ENCODE assay signal across 19 cellular contexts in the genomic region with DNA sequence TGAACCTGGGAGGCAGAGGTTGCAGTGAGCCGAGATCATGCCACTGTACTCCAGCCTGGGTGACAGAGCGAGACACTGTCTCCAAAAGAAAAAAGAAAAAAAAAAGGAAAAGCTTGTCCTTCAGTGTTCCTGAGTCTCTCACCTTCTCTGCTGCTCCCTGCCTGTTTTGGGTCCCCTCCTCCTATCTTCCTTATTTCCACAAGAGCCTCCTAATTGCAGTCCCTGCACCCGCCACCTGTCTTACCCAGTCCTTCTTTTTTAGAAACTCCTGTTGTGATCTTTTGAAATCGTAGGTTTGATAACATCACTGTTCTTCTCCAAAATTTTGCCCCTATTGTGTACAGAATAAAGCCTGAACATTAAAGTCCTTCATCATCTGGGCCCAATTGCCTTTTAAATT.
DNase-seq lines count a peak whose midpoint lies in the region; ATAC-seq, FAIRE-seq and TF ChIP-seq lines count a peak whose summit lies in the region.
"Had no signal": no experiment of that assay in that cellular context is flagged by ENCODE, and none has a peak within 500 bp of the region (broad histone marks: within the 10 kb centered on the region; RNA-seq: fewer than 3 reads in every experiment).

No MANE protein-coding gene starts in this region.

- DNase-seq in NCI-H2171 treated with DMSO at 0.1 percent for 48 hours (lab: John Stamatoyannopoulos, UW), result peak; percentile 1
- no peak for DNase-seq in NCI-H2171 (lab: John Stamatoyannopoulos, UW)
- DNase-seq in H1 (ENCODE audit: low read depth in 1 of 2, low spot score in 2 of 2), result no peak
- DNase-seq in neural crest cell (ENCODE audit: low read depth, low spot score), result no peak
- DNase-seq in NCI-H1105 treated with DMSO at 0.1 percent for 48 hours (lab: John Stamatoyannopoulos, UW), result no peak
- DNase-seq in MV-4-11 (lab: John Stamatoyannopoulos, UW), result no peak
- DNase-seq: AML-193; Caco-2; CD4-positive, alpha-beta T cell; GM23248 had no signal

- no peak overlapping the region for H3K14ac ChIP-seq in H1 (ENCODE audit: insufficient read length)

- H2BK5ac ChIP-seq in H1 (ENCODE audit: low read depth, low read length), result no peak overlapping the region

- no peaks in the 10 kb centered on the region for H3K36me3 ChIP-seq in H1 (ENCODE audit: control insufficient read depth in 2 of 4, insufficient read depth in 4 of 4, low read length in 3 of 4)
- H3K36me3 ChIP-seq: HAP-1 had no signal

- no peak overlapping the region for H3K56ac ChIP-seq in H1 (replicated peaks; ENCODE audit: insufficient read length, low read depth, low read length)

- no peak overlapping the region for H3K27ac ChIP-seq in H1 (ENCODE audit: low read depth, low read length)
- H3K27ac ChIP-seq: 22Rv1, A549, C4-2B, GM23248 had no signal

- TF ChIP-seq POLR2A in H1 (IDR thresholded peaks at IDR 0.05; ENCODE audit: control extremely low read depth in 1 of 2, low read depth in 2 of 2, low read length in 2 of 2), result no peak

- POLR2A ChIA-PET in H1 (lab: Charles Lee; ENCODE audit: partially characterized antibody), result no interaction called here

- no peaks in the 10 kb centered on the region for H3K27me3 ChIP-seq in H1 (replicated peaks in 1 of 4; ENCODE audit: control insufficient read depth in 3 of 4, extremely low read depth in 1 of 4, insufficient read depth in 3 of 4, low read length in 3 of 4)

- no peak overlapping the region for H3K18ac ChIP-seq in H1 (ENCODE audit: extremely low read depth, low read length)

- TF ChIP-seq CTCF in H1 (IDR thresholded peaks at IDR 0.05; ENCODE audit: control extremely low read depth in 1 of 3, insufficient read depth in 1 of 3, low read depth in 1 of 3, low read length in 3 of 3) (peak in 1 of 3 experiments; percentile 23; a peak in 1 of 4 replicates), neural crest cell (conservative IDR thresholded peaks at IDR 0.05) (no peak)

- H3K9me3 ChIP-seq in H1 (ENCODE audit: insufficient read depth in 2 of 2, low read depth in 1 of 2, low read length in 1 of 2), result no peaks in the 10 kb centered on the region
- H3K9me3 ChIP-seq: A549, Caco-2, HAP-1 had no signal

- H3K4me1 Mint-ChIP-seq in neural crest cell, result peaks cover 18% of the 10 kb centered on the region

- H2BK12ac ChIP-seq in H1 (ENCODE audit: low read depth, low read length), result no peak overlapping the region

- no peak for TF ChIP-seq EP300 in H1 (IDR thresholded peaks at IDR 0.05; ENCODE audit: borderline replicate concordance in 1 of 2, low read depth in 2 of 2, low read length in 2 of 2)

- no peak overlapping the region for H2BK15ac ChIP-seq in H1 (ENCODE audit: low read length)

- H3K36me3 Mint-ChIP-seq in neural crest cell (ENCODE audit: low read depth), result no peaks in the 10 kb centered on the region

- ATAC-seq in GM21367 (IDR thresholded peaks at IDR 0.05; ENCODE audit: unreplicated experiment), result no peak
- ATAC-seq: A549 had no signal

- no peak overlapping the region for H3K9ac ChIP-seq in H1 (replicated peaks in 1 of 4; ENCODE audit: extremely low read depth in 1 of 4, low read depth in 3 of 4, low read length in 3 of 4)
- H3K9ac ChIP-seq: GM23248 had no signal

- no peak overlapping the region for H2AK5ac ChIP-seq in H1 (ENCODE audit: low read depth, low read length)

- H3K4me3 Mint-ChIP-seq in neural crest cell, result no peak overlapping the region
- H3K4me3 Mint-ChIP-seq: CD4-positive, alpha-beta T cell had no signal

- H2BK120ac ChIP-seq in H1 (replicated peaks; ENCODE audit: low read depth, low read length), result no peak overlapping the region

- peaks cover 0 to 3% (median under 1%) of the 10 kb centered on the region in 4 experiments; a peak in 1 of 7 replicates for H3K4me1 ChIP-seq in H1 (replicated peaks in 1 of 4; ENCODE audit: control insufficient read depth in 3 of 4, insufficient read depth in 4 of 4, low read length in 3 of 4)
- H3K4me1 ChIP-seq: A549, Caco-2, HAP-1 had no signal

- no peaks in the 10 kb centered on the region for H3K79me1 ChIP-seq in H1 (ENCODE audit: low read depth, low read length)

- no peak overlapping the region for H4K5ac ChIP-seq in H1 (ENCODE audit: insufficient read length, low read depth, low read length)

- H4K91ac ChIP-seq in H1 (replicated peaks; ENCODE audit: insufficient read length, low read length), result no peak overlapping the region

- H3K9me3 Mint-ChIP-seq in neural crest cell, result no peaks in the 10 kb centered on the region
- H3K9me3 Mint-ChIP-seq: CD4-positive, alpha-beta T cell had no signal

- H3K4me2 ChIP-seq in H1 (ENCODE audit: insufficient read depth in 1 of 2, low read depth in 2 of 2, low read length in 2 of 2), result no peak overlapping the region
- H3K4me2 ChIP-seq: A549 had no signal

- WGBS in H1 (ENCODE audit: extremely low coverage in 1 of 2, insufficient coverage in 1 of 2, insufficient read length in 1 of 2, insufficient replicate concordance in 2 of 2, low coverage in 1 of 2, low lambda C conversion rate in 2 of 2, missing lambda C conversion rate in 1 of 2), 2 experiments, result 86% methylated on average over 3 of the region's 4 CpGs; no CpG with 5 or more reads in 1 of the 2 experiments

- no peak overlapping the region for H3K23ac ChIP-seq in H1 (ENCODE audit: insufficient read length)

- peak overlapping the region; percentile 0 for H3K27ac Mint-ChIP-seq in neural crest cell (ENCODE audit: unreplicated experiment)
- H3K27ac Mint-ChIP-seq: CD4-positive, alpha-beta T cell had no signal

- no peak overlapping the region for H2BK20ac ChIP-seq in H1 (ENCODE audit: low read length)

- no peaks in the 10 kb centered on the region for H3K79me2 ChIP-seq in H1 (ENCODE audit: control insufficient read depth in 1 of 2, insufficient read depth in 2 of 2, low read length in 2 of 2)

- no peaks in the 10 kb centered on the region for H3K27me3 Mint-ChIP-seq in neural crest cell (ENCODE audit: low read depth)

- H3K4me3 ChIP-seq in H1 (ENCODE audit: extremely low read depth in 1 of 4, insufficient read depth in 2 of 4, low read depth in 3 of 4, low read length in 4 of 4), result no peak overlapping the region
- H3K4me3 ChIP-seq: A549, GM23248, HAP-1 had no signal

- no peak overlapping the region for H2AFZ ChIP-seq in H1 (ENCODE audit: low read length)
- H2AFZ ChIP-seq: GM23248 had no signal

- H4K20me1 ChIP-seq in H1 (replicated peaks in 1 of 2; ENCODE audit: control insufficient read depth in 1 of 2, insufficient read depth in 2 of 2, low read length in 2 of 2), result no peaks in the 10 kb centered on the region

- H3K23me2 ChIP-seq in H1 (ENCODE audit: low read depth, low read length), result no peaks in the 10 kb centered on the region

- no peak overlapping the region for H4K8ac ChIP-seq in H1 (ENCODE audit: extremely low read depth, insufficient read depth, low read length)

- H3K4ac ChIP-seq in H1 (replicated peaks; ENCODE audit: insufficient read length, low read depth, low read length), result no peak overlapping the region

- TF ChIP-seq RAD21 in H1 (IDR thresholded peaks at IDR 0.05 in 1 of 2, conservative IDR thresholded peaks at IDR 0.05 in 1 of 2; ENCODE audit: low read depth in 2 of 2, low read length in 2 of 2), result peak; percentile 26 to 32; a peak in 2 of 4 replicates

- no peak for FAIRE-seq in H1 (lab: Jason Lieb, UNC)
- FAIRE-seq: A549, D721Med, G401.6, GM12891, GM19239 had no signal

- CTCF ChIA-PET in H1 (lab: Charles Lee; ENCODE audit: partially characterized antibody), result interaction anchor here (0.7 to 9.6 kb wide), 21 partner anchors 9 to 1215 kb away, joined by 3 to 217 read pairs (median 6); no protein-coding TSS in a partner anchor

TF ChIP-seq in H1, 55 proteins besides CTCF, POLR2A, EP300 and RAD21:
- TF ChIP-seq TCF12 (IDR thresholded peaks at IDR 0.05; ENCODE audit: low read depth, low read length) (no peak), NRF1 (IDR thresholded peaks at IDR 0.05; ENCODE audit: low read depth, low read length) (no peak), YY1 (IDR thresholded peaks at IDR 0.05; ENCODE audit: low read depth, low read length) (no peak), SIN3A (conservative IDR thresholded peaks at IDR 0.05 in 1 of 2, IDR thresholded peaks at IDR 0.05 in 1 of 2; ENCODE audit: low read depth in 1 of 2, low read length in 2 of 2) (no peak), TAF7 (optimal IDR thresholded peaks at IDR 0.05; ENCODE audit: borderline replicate concordance, low read depth, low read length) (no peak), BACH1 (IDR thresholded peaks at IDR 0.05; ENCODE audit: low read length) (no peak), RXRA (IDR thresholded peaks at IDR 0.05; ENCODE audit: insufficient read depth, low read depth, low read length) (no peak), GTF2F1 (IDR thresholded peaks at IDR 0.05; ENCODE audit: borderline replicate concordance, low read depth, low read length) (no peak), BCL11A (IDR thresholded peaks at IDR 0.05; ENCODE audit: low read depth in 2 of 2, low read length in 2 of 2) (no peak), BRCA1 (IDR thresholded peaks at IDR 0.05; ENCODE audit: low read depth, low read length) (no peak), MAFK (IDR thresholded peaks at IDR 0.05; ENCODE audit: low read depth, low read length) (no peak), SUZ12 (IDR thresholded peaks at IDR 0.05; ENCODE audit: low read length) (no peak), RNF2 (IDR thresholded peaks at IDR 0.05; ENCODE audit: borderline replicate concordance, low read depth, low read length, missing control alignments, poor library complexity, severe bottlenecking) (no peak), HDAC6 (IDR thresholded peaks at IDR 0.05; ENCODE audit: low read depth, low read length) (no peak)
- TF ChIP-seq, protein P1, sequence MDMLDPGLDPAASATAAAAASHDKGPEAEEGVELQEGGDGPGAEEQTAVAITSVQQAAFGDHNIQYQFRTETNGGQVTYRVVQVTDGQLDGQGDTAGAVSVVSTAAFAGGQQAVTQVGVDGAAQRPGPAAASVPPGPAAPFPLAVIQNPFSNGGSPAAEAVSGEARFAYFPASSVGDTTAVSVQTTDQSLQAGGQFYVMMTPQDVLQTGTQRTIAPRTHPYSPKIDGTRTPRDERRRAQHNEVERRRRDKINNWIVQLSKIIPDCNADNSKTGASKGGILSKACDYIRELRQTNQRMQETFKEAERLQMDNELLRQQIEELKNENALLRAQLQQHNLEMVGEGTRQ (IDR thresholded peaks at IDR 0.05; ENCODE audit: low read length), result no peak
